ENCODE assay signal across 1 cellular context in genomic region chr20:18728165-18728866, GRCh38.
TF ChIP-seq lines count a peak whose summit lies in the region.

No MANE protein-coding gene starts in this region.

TF ChIP-seq in WTC11, 78 proteins besides CTCF, POLR2A, EP300 and RAD21 (continued from another document):
- TF ChIP-seq STAT6 (CRISPR knock-in tag; conservative IDR thresholded peaks at IDR 0.05; ENCODE audit: low read depth): no peak
- no peak for TF ChIP-seq OVOL2 (CRISPR knock-in tag; IDR thresholded peaks at IDR 0.05; ENCODE audit: borderline replicate concordance)
- TF ChIP-seq ZMAT4 (CRISPR knock-in tag; IDR thresholded peaks at IDR 0.05): no peak
- no peak for TF ChIP-seq AR (CRISPR knock-in tag; IDR thresholded peaks at IDR 0.05)
- no peak for TF ChIP-seq TEAD4 (CRISPR knock-in tag; IDR thresholded peaks at IDR 0.05)
- TF ChIP-seq ZNF281 (CRISPR knock-in tag; IDR thresholded peaks at IDR 0.05): no peak
- TF ChIP-seq ZNF219 (CRISPR knock-in tag; IDR thresholded peaks at IDR 0.05; ENCODE audit: borderline replicate concordance): no peak
- no peak for TF ChIP-seq ESRRA (CRISPR knock-in tag; IDR thresholded peaks at IDR 0.05; ENCODE audit: borderline replicate concordance)
- TF ChIP-seq AFF4 (CRISPR knock-in tag; IDR thresholded peaks at IDR 0.05; ENCODE audit: borderline replicate concordance): no peak
